In genomic region chr3:108589998-108590323, GRCh38 we compare ENCODE assay signal across 8 cellular contexts. TPM values are rescaled to one million over a fixed set of nuclear protein-coding genes. Genes with fewer than 3 reads are reported as not detected.
A peak's percentile ranks its signal among the peaks of the same experiment; 100 is the strongest.
DNase-seq lines count a peak whose midpoint lies in the region; ATAC-seq and TF ChIP-seq lines count a peak whose summit lies in the region.

No MANE protein-coding gene starts in this region.

- no peaks in the 10 kb centered on the region for H3K9me2 ChIP-seq in Loucy (replicated peaks; ENCODE audit: low read depth, low read length)

- H3K4me1 ChIP-seq in Loucy (ENCODE audit: insufficient read depth, low read length, poor library complexity, severe bottlenecking), result peaks cover 42% of the 10 kb centered on the region

- H3K9me3 Mint-ChIP-seq in nephron, result no peaks in the 10 kb centered on the region

- H3K36me3 ChIP-seq in BJ (ENCODE audit: control insufficient read depth, insufficient read depth, low read length), result no peaks in the 10 kb centered on the region
- no peaks in the 10 kb centered on the region for H3K36me3 ChIP-seq in Loucy (ENCODE audit: insufficient read depth, low read length)

- no peak for DNase-seq in BJ (ENCODE audit: low read depth)
- DNase-seq in dorsolateral prefrontal cortex, result no peak
- no peak for DNase-seq in mucosa of gallbladder (ENCODE audit: low spot score)
- no peak for DNase-seq in stimulated activated naive CD4-positive, alpha-beta T cell (lab: John Stamatoyannopoulos, UW)
- DNase-seq in stimulated activated CD4-positive, alpha-beta T cell treated with anti-CD3 and anti-CD28 coated beads, Interleukin-2, amount 100 ng/mL, for 24 hours, result no peak

- ATAC-seq in HG03565 (IDR thresholded peaks at IDR 0.05; ENCODE audit: unreplicated experiment), result no peak

- peak overlapping the region; percentile 90 for H3K9ac ChIP-seq in Loucy (ENCODE audit: low read depth, low read length, poor library complexity, severe bottlenecking)

- H3K79me2 ChIP-seq in Loucy (ENCODE audit: insufficient read depth, low read length), result peaks cover 60% of the 10 kb centered on the region

- H3K36me3 Mint-ChIP-seq in nephron (ENCODE audit: low read depth), result peaks cover 4% of the 10 kb centered on the region

- H3K4me3 ChIP-seq in BJ (ENCODE audit: low read depth, low read length) (peak overlapping the region; percentile 85), Loucy (ENCODE audit: low read length, poor library complexity, severe bottlenecking) (peak overlapping the region; percentile 83), dorsolateral prefrontal cortex (peak overlapping the region; percentile 56 to 95 (median 80))

- peaks cover 19% of the 10 kb centered on the region for H4K20me1 ChIP-seq in Loucy (ENCODE audit: insufficient read depth, low read length, poor library complexity, severe bottlenecking)

- H3K4me1 Mint-ChIP-seq in nephron, result peaks cover 30% of the 10 kb centered on the region

- peak overlapping the region; percentile 97 to 99 (median 98) for H3K4me3 Mint-ChIP-seq in nephron

- intact Hi-C loops in dorsolateral prefrontal cortex (cut with DNase I), result no loop called here

- no peaks in the 10 kb centered on the region for H3F3A ChIP-seq in Loucy (ENCODE audit: low read depth)

- H3K4me2 ChIP-seq in Loucy (ENCODE audit: low read depth, low read length, poor library complexity, severe bottlenecking), result peak overlapping the region; percentile 83

- no peaks in the 10 kb centered on the region for H3K27me3 Mint-ChIP-seq in nephron (ENCODE audit: low read depth)

- CTCF ChIA-PET in BJ (lab: Yijun Ruan, JAX), result interaction anchor here (0.5 to 1.6 kb wide), 6 partner anchors 8 to 72 kb away, joined by 3 to 6 read pairs (median 4); no protein-coding TSS in a partner anchor

- POLR2A ChIA-PET in BJ (lab: Charles Lee), result interaction anchor here (0.6 kb wide), 1 partner anchor 49 kb away, joined by 4 read pairs; no protein-coding TSS in a partner anchor

- TF ChIP-seq CTCF in BJ (IDR thresholded peaks at IDR 0.05; ENCODE audit: insufficient read depth, low read depth, low read length) (peak; percentile 15; the same call in 1 of the 2 replicates), Loucy (conservative IDR thresholded peaks at IDR 0.05; ENCODE audit: low read length) (no peak), dorsolateral prefrontal cortex (IDR thresholded peaks at IDR 0.05 in 54 of 56, conservative IDR thresholded peaks at IDR 0.05 in 2 of 56; ENCODE audit: low read depth in 1 of 56, partially characterized antibody in 56 of 56) (no peak), nephron (IDR thresholded peaks at IDR 0.05; ENCODE audit: unreplicated experiment in 3 of 3) (no peak)

- peak overlapping the region; percentile 58 to 99 (median 92) for H3K27ac ChIP-seq in dorsolateral prefrontal cortex

- peak overlapping the region; percentile 88 for H2AFZ ChIP-seq in Loucy (ENCODE audit: low read length)

- peak overlapping the region; percentile 99 to 100 (median 100) for H3K27ac Mint-ChIP-seq in nephron

- H3K9me3 ChIP-seq in Loucy (ENCODE audit: insufficient read depth, low read depth, low read length), result no peaks in the 10 kb centered on the region

- H3K27me3 ChIP-seq in BJ (ENCODE audit: control insufficient read depth, insufficient read depth, low read length) (no peaks in the 10 kb centered on the region), Loucy (ENCODE audit: insufficient read depth, low read length, poor library complexity, severe bottlenecking) (no peaks in the 10 kb centered on the region), dorsolateral prefrontal cortex (no peaks in the 10 kb centered on the region)

RNA-seq across cellular contexts. Expression of gene DZIP3, which starts 0.4 kb away (rescaled TPM):
- polyA plus RNA-seq in BJ (2011; rRNA removed), result 5.4 and 8.7 TPM in 2 replicates
- polyA minus RNA-seq in BJ (2011; rRNA and poly(A)+ RNA removed), result 4.1 and 5.0 TPM in 2 replicates
- total RNA-seq in dorsolateral prefrontal cortex, result 10 to 100 TPM; 37.5 to 94.4 (median 70.3) TPM
- total RNA-seq in mucosa of gallbladder, result 11.5 TPM

RNA-seq across cellular contexts. Expression of gene CIP2A, which starts 0.7 kb away (rescaled TPM):
- polyA plus RNA-seq in BJ (2011; rRNA removed), result 8.9 and 17.3 TPM in 2 replicates
- polyA minus RNA-seq in BJ (2011; rRNA and poly(A)+ RNA removed), result 19.8 and 27.5 TPM in 2 replicates
- total RNA-seq in dorsolateral prefrontal cortex, result 10 to 100 TPM in 14 of 120 experiments, 1 to 10 TPM in 106; 2.3 to 20.2 (median 6.5) TPM
- total RNA-seq in mucosa of gallbladder, result 2.5 TPM
